Comparison of ENCODE assay signal across 18 cellular contexts in the genomic region with DNA sequence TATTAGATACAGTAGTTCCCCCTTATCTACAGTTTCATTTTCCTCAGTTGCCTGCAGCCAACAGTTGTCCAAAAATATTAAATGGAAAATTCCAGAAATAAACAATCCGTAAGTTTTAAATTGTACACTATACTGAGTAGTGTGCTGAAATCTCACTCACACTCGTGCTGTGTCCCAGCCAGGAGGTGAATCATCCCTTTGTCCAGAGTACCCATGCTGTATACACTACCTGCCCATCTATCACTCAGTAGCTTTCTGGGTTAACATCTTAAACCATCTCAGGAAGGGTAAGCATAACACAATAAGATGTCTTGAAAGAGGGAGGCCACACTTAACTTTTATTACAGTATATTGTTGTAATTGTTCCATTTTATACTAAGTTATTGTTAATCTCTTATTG. TPM values are rescaled to one million over a fixed set of nuclear protein-coding genes. Genes with fewer than 3 reads are reported as not detected.
DNase-seq lines count a peak whose midpoint lies in the region; ATAC-seq, FAIRE-seq and TF ChIP-seq lines count a peak whose summit lies in the region.
"Had no signal": no experiment of that assay in that cellular context is flagged by ENCODE, and none has a peak within 500 bp of the region (broad histone marks: within the 10 kb centered on the region; RNA-seq: fewer than 3 reads in every experiment).

No MANE protein-coding gene starts in this region.

- TF ChIP-seq CTCF in Panc1 (IDR thresholded peaks at IDR 0.05) (no peak), bronchial epithelial cell (IDR thresholded peaks at IDR 0.05; ENCODE audit: insufficient read depth, low read length, severe bottlenecking) (no peak), Caco-2 (IDR thresholded peaks at IDR 0.05; ENCODE audit: insufficient read depth in 1 of 2, low read depth in 1 of 2, low read length in 1 of 2, severe bottlenecking in 1 of 2, unreplicated experiment in 1 of 2) (no peak), spleen (IDR thresholded peaks at IDR 0.05 in 8 of 11, conservative IDR thresholded peaks at IDR 0.05 in 3 of 11) (no peak)

- FAIRE-seq in HTR-8/SVneo (lab: Jason Lieb, UNC) (peak; percentile 13), bronchial epithelial cell (lab: Jason Lieb, UNC) (no peak)
- FAIRE-seq: GM12892 had no signal

- in situ Hi-C loops in Panc1 (cut with HindIII; ENCODE audit: low pct_unique_long_range_greater_than_20kb, low sequenced_read_pairs): loop anchor here (25.0 kb wide), 1 partner anchor 136 kb away; no protein-coding TSS in a partner anchor

- ATAC-seq in Panc1: no peak

- H3K36me3 ChIP-seq in Panc1 (ENCODE audit: control insufficient read depth, insufficient read depth, low read length) (no peaks in the 10 kb centered on the region), bronchial epithelial cell (ENCODE audit: control insufficient read depth, insufficient read depth, low read length) (no peaks in the 10 kb centered on the region), Caco-2 (ENCODE audit: control insufficient read depth, insufficient read depth, low read length) (no peaks in the 10 kb centered on the region), spleen (no peaks in the 10 kb centered on the region)
- H3K36me3 ChIP-seq: BE2C; BLaER1 treated with 17β-estradiol and CSF1 and Interleukin-3, amounts not matched to agents 10 nM and 100 nM; HAP-1 had no signal

- no peak overlapping the region for H3K27ac Mint-ChIP-seq in Caco-2 (ENCODE audit: unreplicated experiment)
- H3K27ac Mint-ChIP-seq: CD14-positive monocyte; CD4-positive, alpha-beta T cell; CD8-positive, alpha-beta memory T cell; HFFc6 had no signal

- peaks cover 8% of the 10 kb centered on the region for H3K27me3 Mint-ChIP-seq in Caco-2 (ENCODE audit: insufficient read depth, unreplicated experiment)

- intact Hi-C loops in Panc1 (cut with micrococcal nuclease; ENCODE audit: unreplicated experiment): no loop called here
- intact Hi-C loops in Caco-2 (cut with micrococcal nuclease; ENCODE audit: unreplicated experiment): no loop called here
- intact Hi-C loops in spleen (cut with DNase I; ENCODE audit: low total_unique reads): no loop called here

- no peak for DNase-seq in HTR-8/SVneo (ENCODE audit: insufficient read length, low spot score)
- DNase-seq in Panc1 (ENCODE audit: low read depth, low spot score): no peak
- DNase-seq in bronchial epithelial cell (ENCODE audit: low read depth): peak; percentile 20
- no peak for DNase-seq in Caco-2
- DNase-seq in spleen: no peak
- DNase-seq in NCI-H82 treated with DMSO at 0.1 percent for 48 hours (lab: John Stamatoyannopoulos, UW; ENCODE audit: unreplicated experiment): no peak
- DNase-seq in LoVo (ENCODE audit: low spot score): no peak
- DNase-seq: AML-193; CD4-positive, alpha-beta T cell; CD8-positive, alpha-beta memory T cell; GOT3 had no signal

- H3K27ac ChIP-seq in Panc1 (ENCODE audit: low read length) (0 out of 2 replicates have a peak overlapping the region, but pooled peaks have one; percentile 41), spleen (no peak overlapping the region)
- H3K27ac ChIP-seq: A549; BLaER1 treated with 17β-estradiol and CSF1 and Interleukin-3, amounts not matched to agents 10 nM and 100 nM had no signal

- WGBS in spleen, 5 donors: 61 to 70% (median 68%) methylated on average over 2 of the region's 2 CpGs

- no TSS peak for BruUV-seq in Panc1 (replicated peaks; lab: Mats Ljungman, UMichigan)
- BruUV-seq in Caco-2 (replicated peaks; lab: Mats Ljungman, UMichigan): no TSS peak

- CTCF ChIA-PET in Panc1 (lab: Charles Lee): interaction anchor here (0.7 kb wide), 1 partner anchor 178 kb away, joined by 4 read pairs; no protein-coding TSS in a partner anchor
- CTCF ChIA-PET in Caco-2 (lab: Charles Lee): interaction anchor here (0.7 to 1.0 kb wide), 2 partner anchors 137 to 672 kb away, joined by 3 to 6 read pairs; no protein-coding TSS in a partner anchor

- no peaks in the 10 kb centered on the region for H3K9me3 Mint-ChIP-seq in Caco-2 (ENCODE audit: unreplicated experiment)
- H3K9me3 Mint-ChIP-seq: HFFc6 had no signal

- H3K9me3 ChIP-seq in Panc1 (ENCODE audit: control insufficient read depth, insufficient read depth, low read depth, low read length) (no peaks in the 10 kb centered on the region), Caco-2 (no peaks in the 10 kb centered on the region), spleen (no peaks in the 10 kb centered on the region)
- H3K9me3 ChIP-seq: A549, BE2C, HAP-1 had no signal

- H3K4me3 Mint-ChIP-seq in Caco-2 (ENCODE audit: unreplicated experiment): no peak overlapping the region
- H3K4me3 Mint-ChIP-seq: CD14-positive monocyte; CD4-positive, alpha-beta T cell; CD8-positive, alpha-beta memory T cell; HFFc6 had no signal

- no peaks in the 10 kb centered on the region for H3K4me1 Mint-ChIP-seq in Caco-2 (ENCODE audit: low read depth, unreplicated experiment)
- H3K4me1 Mint-ChIP-seq: CD14-positive monocyte; CD8-positive, alpha-beta memory T cell had no signal

- H3K36me3 Mint-ChIP-seq in Caco-2 (ENCODE audit: insufficient read depth, unreplicated experiment): no peaks in the 10 kb centered on the region
- H3K36me3 Mint-ChIP-seq: CD14-positive monocyte; CD8-positive, alpha-beta memory T cell had no signal

- POLR2A ChIA-PET in Panc1 (lab: Charles Lee) (interaction anchor here (0.8 kb wide), 1 partner anchor 1977 kb away, joined by 4 read pairs; no protein-coding TSS in a partner anchor), Caco-2 (lab: Charles Lee) (no interaction called here)

- TF ChIP-seq POLR2A in spleen (IDR thresholded peaks at IDR 0.05): no peak

- H3K4me3 ChIP-seq in Panc1 (ENCODE audit: low read depth in 2 of 2, low read length in 2 of 2) (no peak overlapping the region), bronchial epithelial cell (ENCODE audit: low read depth, low read length) (no peak overlapping the region), Caco-2 (ENCODE audit: low read depth, low read length) (no peak overlapping the region), spleen (no peak overlapping the region)
- H3K4me3 ChIP-seq: A549; BLaER1 treated with 17β-estradiol and CSF1 and Interleukin-3, amounts not matched to agents 10 nM and 100 nM; HAP-1 had no signal

- no peaks in the 10 kb centered on the region for H3K27me3 ChIP-seq in Panc1 (ENCODE audit: control insufficient read depth, insufficient read depth, low read length)
- no peaks in the 10 kb centered on the region for H3K27me3 ChIP-seq in bronchial epithelial cell (ENCODE audit: control insufficient read depth, insufficient read depth, low read length)
- no peaks in the 10 kb centered on the region for H3K27me3 ChIP-seq in Caco-2 (replicated peaks; ENCODE audit: control insufficient read depth, insufficient read depth, low read length)
- peaks cover 0 to 4% (median 0%) of the 10 kb centered on the region in 7 donors for H3K27me3 ChIP-seq in spleen (replicated peaks in 1 of 7)
- H3K27me3 ChIP-seq: BE2C; BLaER1 treated with 17β-estradiol and CSF1 and Interleukin-3, amounts not matched to agents 10 nM and 100 nM had no signal

- H3K4me1 ChIP-seq in Panc1 (ENCODE audit: control insufficient read depth, insufficient read depth, low read length) (peaks cover 10% of the 10 kb centered on the region), Caco-2 (no peaks in the 10 kb centered on the region), spleen (no peaks in the 10 kb centered on the region)
- H3K4me1 ChIP-seq: BE2C; BLaER1 treated with 17β-estradiol and CSF1 and Interleukin-3, amounts not matched to agents 10 nM and 100 nM; HAP-1 had no signal

RNA-seq across cellular contexts. Expression of gene DNAH5, which starts 31.7 kb away (rescaled TPM):
- 8.0 TPM for total RNA-seq in Panc1 (2021; ENCODE audit: unreplicated experiment)
- 2.4 TPM for polyA plus RNA-seq in Panc1 (2012; ENCODE audit: insufficient read length)
- total RNA-seq in bronchial epithelial cell: under 0.01 and 0.13 TPM in 2 replicates
- total RNA-seq in Caco-2 (2022): 0.14 TPM in 1 of 2 replicates, not detected in the other
- 1 to 10 TPM in 1 of 7 donors, under 1 TPM in 6; 0.14 to 1.5 (median 0.34) TPM for total RNA-seq in spleen
- polyA plus RNA-seq in spleen: under 1 TPM; 0.02 to 0.03 (median 0.02) TPM
- total RNA-seq: CD4-positive, alpha-beta T cell; CD8-positive, alpha-beta memory T cell had no signal
- polyA plus RNA-seq: CD14-positive monocyte; CD8-positive, alpha-beta memory T cell had no signal
